Comparison of ENCODE assay signal across 14 cellular contexts in genomic region chr18:62128157-62128556, GRCh38. TPM values are rescaled to one million over a fixed set of nuclear protein-coding genes. Genes with fewer than 3 reads are reported as not detected.
A peak's percentile ranks its signal among the peaks of the same experiment; 100 is the strongest.
DNase-seq lines count a peak whose midpoint lies in the region; ATAC-seq, FAIRE-seq and TF ChIP-seq lines count a peak whose summit lies in the region.
"Had no signal": no experiment of that assay in that cellular context is flagged by ENCODE, and none has a peak within 500 bp of the region (broad histone marks: within the 10 kb centered on the region; RNA-seq: fewer than 3 reads in every experiment).

No MANE protein-coding gene starts in this region.

- no peak overlapping the region for H3K4me3 Mint-ChIP-seq in astrocyte (ENCODE audit: unreplicated experiment)
- H3K4me3 Mint-ChIP-seq: CD14-positive monocyte; stimulated activated naive CD8-positive, alpha-beta T cell treated with anti-CD3 and anti-CD28 coated beads, Interleukin-15, Interleukin-2, amounts not matched to agents 100 ng/mL and 50 ng/mL, for 24 hours; T-cell had no signal

- no peaks in the 10 kb centered on the region for H3K36me3 Mint-ChIP-seq in astrocyte (ENCODE audit: low read depth, unreplicated experiment)

- TF ChIP-seq POLR2A in uterus (IDR thresholded peaks at IDR 0.05): no peak
- TF ChIP-seq POLR2A in ovary (IDR thresholded peaks at IDR 0.05): no peak

- H2AFZ ChIP-seq in astrocyte (ENCODE audit: low read depth, low read length): no peak overlapping the region

- no peaks in the 10 kb centered on the region for H3K27me3 Mint-ChIP-seq in astrocyte (ENCODE audit: low read depth, unreplicated experiment)
- H3K27me3 Mint-ChIP-seq: stimulated activated naive CD8-positive, alpha-beta T cell treated with anti-CD3 and anti-CD28 coated beads, Interleukin-15, Interleukin-2, amounts not matched to agents 100 ng/mL and 50 ng/mL, for 24 hours; T-cell had no signal

- H3K4me1 Mint-ChIP-seq in astrocyte (ENCODE audit: low read depth, unreplicated experiment): peaks cover 8% of the 10 kb centered on the region
- H3K4me1 Mint-ChIP-seq: CD14-positive monocyte, T-cell had no signal

- H3K27me3 ChIP-seq in astrocyte (ENCODE audit: insufficient read depth, low read length) (no peaks in the 10 kb centered on the region), uterus (no peaks in the 10 kb centered on the region), ovary (no peaks in the 10 kb centered on the region)

- H3K27ac Mint-ChIP-seq in astrocyte (ENCODE audit: unreplicated experiment): no peak overlapping the region
- H3K27ac Mint-ChIP-seq: stimulated activated naive CD8-positive, alpha-beta T cell treated with anti-CD3 and anti-CD28 coated beads, Interleukin-15, Interleukin-2, amounts not matched to agents 100 ng/mL and 50 ng/mL, for 24 hours; T-cell had no signal

- FAIRE-seq in astrocyte (lab: Jason Lieb, UNC): peak; percentile 32

- peak overlapping the region; percentile 42 for H3K4me2 ChIP-seq in astrocyte (ENCODE audit: low read length)

- H3K9me3 ChIP-seq in astrocyte (ENCODE audit: insufficient read depth, low read depth, low read length) (no peaks in the 10 kb centered on the region), uterus (no peaks in the 10 kb centered on the region), ovary (no peaks in the 10 kb centered on the region)

- WGBS in ovary, 3 donors: 68 to 72% (median 70%) methylated on average over 1 of the region's 1 CpG

- TF ChIP-seq CTCF in AG09319 (IDR thresholded peaks at IDR 0.05; ENCODE audit: low read depth, low read length): no peak
- TF ChIP-seq CTCF in astrocyte (IDR thresholded peaks at IDR 0.05; ENCODE audit: insufficient read depth, low read depth, low read length): no peak
- TF ChIP-seq CTCF in uterus (IDR thresholded peaks at IDR 0.05): no peak
- no peak for TF ChIP-seq CTCF in ovary (IDR thresholded peaks at IDR 0.05)

- H3K36me3 ChIP-seq in astrocyte (ENCODE audit: insufficient read depth, low read length): no peaks in the 10 kb centered on the region
- no peaks in the 10 kb centered on the region for H3K36me3 ChIP-seq in uterus
- H3K36me3 ChIP-seq in ovary: no peaks in the 10 kb centered on the region

- H4K20me1 ChIP-seq in astrocyte (ENCODE audit: insufficient read depth, low read length): no peaks in the 10 kb centered on the region

- H3K27ac ChIP-seq in astrocyte (ENCODE audit: low read depth, low read length) (no peak overlapping the region), uterus (no peak overlapping the region), ovary (no peak overlapping the region)

- no peak for TF ChIP-seq EP300 in ovary (IDR thresholded peaks at IDR 0.05)

- no peak for ATAC-seq in HG03432 (IDR thresholded peaks at IDR 0.05; ENCODE audit: unreplicated experiment)
- ATAC-seq: T-cell had no signal

- H3K4me3 ChIP-seq in astrocyte (ENCODE audit: insufficient read depth, low read depth, low read length) (no peak overlapping the region), uterus (no peak overlapping the region), ovary (no peak overlapping the region)

- no peak overlapping the region for H3K9ac ChIP-seq in astrocyte (ENCODE audit: low read length)

- no peaks in the 10 kb centered on the region for H3K9me3 Mint-ChIP-seq in astrocyte (ENCODE audit: unreplicated experiment)
- H3K9me3 Mint-ChIP-seq: CD14-positive monocyte; stimulated activated naive CD8-positive, alpha-beta T cell treated with anti-CD3 and anti-CD28 coated beads, Interleukin-15, Interleukin-2, amounts not matched to agents 100 ng/mL and 50 ng/mL, for 24 hours; T-cell had no signal

- H3K4me1 ChIP-seq in astrocyte (ENCODE audit: insufficient read depth, low read length) (no peaks in the 10 kb centered on the region), uterus (no peaks in the 10 kb centered on the region), ovary (ENCODE audit: insufficient read depth) (no peaks in the 10 kb centered on the region)

- H3K79me2 ChIP-seq in astrocyte (ENCODE audit: insufficient read depth, low read length): no peaks in the 10 kb centered on the region

- intact Hi-C loops in uterus (cut with DNase I; ENCODE audit: low total_unique reads): no loop called here
- intact Hi-C loops in ovary (cut with DNase I): no loop called here

- DNase-seq in AG09319 (ENCODE audit: extremely low read depth, low read depth) (peak; percentile 67), GM04504 (ENCODE audit: low read depth) (peak; percentile 67), astrocyte (ENCODE audit: low read depth) (peak; percentile 49), kidney glomerular epithelial cell (lab: John Stamatoyannopoulos, UW) (peak; percentile 5), uterus (no peak), ovary (no peak)
- DNase-seq in stimulated activated CD4-positive, alpha-beta T cell treated with anti-CD3 and anti-CD28 coated beads, Interleukin-4, amount 100 ng/mL, for 4 hours: no peak
- DNase-seq: activated CD4-positive, alpha-beta T cell treated with anti-CD3 and anti-CD28 coated beads for 1 hour; activated T-cell treated with anti-CD3 and anti-CD28 coated beads, Interleukin-2, amount 50 U/mL, for 1 hour; mesendoderm; T-cell had no signal

RNA-seq across cellular contexts. Expression of gene PIGN, which starts 58.7 kb away (rescaled TPM):
- total RNA-seq in astrocyte (17.1 and 20.0 TPM in 2 replicates), uterus (10 to 100 TPM; 11.5 to 86.7 (median 30.2) TPM), ovary (10 to 100 TPM; 17.7 to 29.1 (median 26.1) TPM)
- polyA plus RNA-seq in ovary: 10 to 100 TPM in 1 of 2 donors, 1 to 10 TPM in 1; 8.0 to 15.4 TPM

RNA-seq across cellular contexts. Expression of gene RELCH, which starts 58.9 kb away (rescaled TPM):
- total RNA-seq in astrocyte: 23.2 and 26.6 TPM in 2 replicates
- 10 to 100 TPM; 11.2 to 71.3 (median 26.5) TPM for total RNA-seq in uterus
- 10 to 100 TPM; 21.5 to 32.7 (median 27.8) TPM for total RNA-seq in ovary
- 10 to 100 TPM; 11.2 to 11.7 TPM for polyA plus RNA-seq in ovary

Comparison
In these comparisons a context has a peak if more than half of its experiments do, and no peak if none do; other contexts are left out.
1. DNase-seq: peak in AG09319 (single experiment), GM04504 (single experiment), astrocyte (single experiment) and kidney glomerular epithelial cell (single experiment); none in stimulated activated CD4-positive, alpha-beta T cell treated with anti-CD3 and anti-CD28 coated beads, Interleukin-4, amount 100 ng/mL, for 4 hours (0 of 2), uterus (0 of 2) and ovary (0 of 5).